In the genomic region with DNA sequence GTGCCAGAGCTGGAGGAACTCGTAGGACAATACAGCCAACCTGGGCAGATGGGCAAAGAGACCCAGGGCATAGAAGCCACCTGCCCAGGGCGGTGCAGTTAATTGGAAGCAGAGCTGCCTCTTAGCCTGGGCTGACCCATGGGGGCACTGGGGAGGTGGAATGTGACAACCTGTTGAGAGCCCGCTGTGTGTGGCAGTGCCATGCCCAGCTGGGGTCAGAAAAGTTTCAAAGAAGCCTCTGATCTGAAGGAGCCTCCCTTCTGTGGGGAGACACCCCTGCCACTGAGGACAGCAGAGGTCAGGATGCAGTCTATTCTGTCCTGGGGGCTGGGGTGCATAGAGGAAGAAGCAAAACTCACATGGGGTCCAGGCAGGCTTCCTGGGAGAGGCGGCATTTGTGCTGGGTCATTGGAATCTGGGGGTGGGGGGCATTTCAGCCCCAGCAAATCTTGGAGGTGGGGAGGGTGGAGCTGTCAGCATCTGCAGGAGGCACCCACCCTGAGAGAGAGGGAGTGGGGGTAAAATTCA, we compare ENCODE assay signal across 18 cellular contexts.
"Had no signal": no experiment of that assay in that cellular context is flagged by ENCODE, and none has a peak within 500 bp of the region (broad histone marks: within the 10 kb centered on the region; RNA-seq: fewer than 3 reads in every experiment).

No MANE protein-coding gene starts in this region.

- H3K36me3 Mint-ChIP-seq: immature natural killer cell; memory B cell; naive thymus-derived CD4-positive, alpha-beta T cell; type B pancreatic cell had no signal

- H3K4me3 Mint-ChIP-seq: immature natural killer cell; memory B cell; naive thymus-derived CD4-positive, alpha-beta T cell; nephron progenitor cell; type B pancreatic cell had no signal

- DNase-seq: dorsolateral prefrontal cortex; effector CD8-positive, alpha-beta T cell; immature natural killer cell; left lung; lower lobe of right lung; naive thymus-derived CD4-positive, alpha-beta T cell; nephron progenitor cell; posterior cingulate gyrus; sigmoid colon; stimulated activated CD4-positive, alpha-beta T cell treated with anti-CD3 and anti-CD28 coated beads, Interleukin-2, amount 100 ng/mL, for 24 hours; stimulated activated CD4-positive, alpha-beta T cell treated with anti-CD3 and anti-CD28 coated beads, Interleukin-4, amount 100 ng/mL, for 4 hours; stimulated activated naive CD4-positive, alpha-beta T cell had no signal

- H3K27ac Mint-ChIP-seq: immature natural killer cell; memory B cell; naive thymus-derived CD4-positive, alpha-beta T cell; nephron progenitor cell; type B pancreatic cell had no signal

- H3K27me3 ChIP-seq: dorsolateral prefrontal cortex, left lung, neutrophil, sigmoid colon, stomach had no signal

- H3K4me1 Mint-ChIP-seq: memory B cell; naive thymus-derived CD4-positive, alpha-beta T cell had no signal

- H3K36me3 ChIP-seq: left lung, lower lobe of right lung, neutrophil, sigmoid colon, stomach had no signal

- H3K9me3 ChIP-seq: left lung, lower lobe of right lung, neutrophil, sigmoid colon, stomach had no signal

- H3K9me3 Mint-ChIP-seq: immature natural killer cell; memory B cell; naive thymus-derived CD4-positive, alpha-beta T cell; nephron progenitor cell; type B pancreatic cell had no signal

- H3K27me3 Mint-ChIP-seq: naive thymus-derived CD4-positive, alpha-beta T cell had no signal

- H3K27ac ChIP-seq: left lung, neutrophil, stomach had no signal

- ATAC-seq: left lung; lower lobe of right lung; naive thymus-derived CD4-positive, alpha-beta T cell had no signal

- H3K4me3 ChIP-seq: coronary artery, dorsolateral prefrontal cortex, left lung, lower lobe of right lung, sigmoid colon, skin epidermis, stomach had no signal
